In genomic region chr11:41781441-41781840, GRCh38 we compare ENCODE assay signal across 8 cellular contexts.
"Had no signal": no experiment of that assay in that cellular context is flagged by ENCODE, and none has a peak within 500 bp of the region (broad histone marks: within the 10 kb centered on the region; RNA-seq: fewer than 3 reads in every experiment).

No MANE protein-coding gene starts in this region.

- H3K36me3 ChIP-seq: HAP-1 had no signal

- DNase-seq: GM23248, GOT3, H7, HFFc6, KBM-7 had no signal

- H3K9me3 ChIP-seq: HAP-1 had no signal

- ATAC-seq: HCT116, HepG2 had no signal

- H3K4me1 ChIP-seq: HAP-1 had no signal

- H3K27ac ChIP-seq: GM23248 had no signal

- H3K4me3 ChIP-seq: GM23248, HAP-1 had no signal
